Comparison of ENCODE assay signal across 13 cellular contexts in the genomic region with DNA sequence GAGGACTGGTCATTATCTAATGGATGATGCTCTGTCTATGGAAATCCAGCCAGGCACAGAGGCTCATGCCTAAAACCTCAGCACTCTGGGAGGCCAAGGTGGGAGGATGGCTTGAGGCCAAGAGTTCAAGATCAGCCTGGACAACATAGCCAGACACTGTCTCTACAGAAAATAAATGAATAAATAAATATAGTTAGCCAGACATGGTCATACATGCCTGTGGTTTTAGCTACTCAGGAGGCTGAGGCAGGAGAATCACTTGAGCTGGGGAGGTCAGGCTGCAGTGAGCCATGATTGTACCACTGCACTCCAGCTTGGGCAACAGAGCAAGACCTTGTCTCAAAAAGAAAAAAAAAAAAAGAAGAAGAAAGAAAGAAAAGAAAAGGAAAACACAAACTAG.
A peak's percentile ranks its signal among the peaks of the same experiment; 100 is the strongest.
DNase-seq lines count a peak whose midpoint lies in the region; ATAC-seq lines count a peak whose summit lies in the region.
"Had no signal": no experiment of that assay in that cellular context is flagged by ENCODE, and none has a peak within 500 bp of the region (broad histone marks: within the 10 kb centered on the region; RNA-seq: fewer than 3 reads in every experiment).

No MANE protein-coding gene starts in this region.

- H3K27me3 Mint-ChIP-seq in T-helper 2 cell treated with Interferon-gamma antibody and Interleukin-4, amounts not matched to agents 5 μg/mL and 100 μg/mL, for 36 hours (ENCODE audit: low read depth), result no peaks in the 10 kb centered on the region

- H3K36me3 Mint-ChIP-seq in T-helper 2 cell treated with Interferon-gamma antibody and Interleukin-4, amounts not matched to agents 5 μg/mL and 100 μg/mL, for 36 hours (ENCODE audit: low read depth), result no peaks in the 10 kb centered on the region
- H3K36me3 Mint-ChIP-seq: CD4-positive, alpha-beta memory T cell had no signal

- H3K9me3 Mint-ChIP-seq in T-helper 2 cell treated with Interferon-gamma antibody and Interleukin-4, amounts not matched to agents 5 μg/mL and 100 μg/mL, for 36 hours, result no peaks in the 10 kb centered on the region
- H3K9me3 Mint-ChIP-seq: CD4-positive, alpha-beta memory T cell had no signal

- H3K4me1 Mint-ChIP-seq in T-helper 2 cell treated with Interferon-gamma antibody and Interleukin-4, amounts not matched to agents 5 μg/mL and 100 μg/mL, for 36 hours (ENCODE audit: low read depth), result peaks cover 3% of the 10 kb centered on the region

- DNase-seq in M059J (ENCODE audit: low read depth) (peak; percentile 32), amniotic epithelial cell (ENCODE audit: low read depth) (peak; percentile 15), glomerular visceral epithelial cell (ENCODE audit: extremely low spot score) (peak; percentile 20), DMS79 (lab: John Stamatoyannopoulos, UW) (no peak)
- DNase-seq in T-helper 2 cell treated with Interferon-gamma antibody and Interleukin-4, amounts not matched to agents 5 μg/mL and 100 μg/mL, for 36 hours (ENCODE audit: low spot score), result no peak
- DNase-seq: BE2C; CD4-positive, alpha-beta memory T cell; DMS153; DND-41; GF-D8; HCEC 1CT had no signal

- no peak overlapping the region for H3K27ac Mint-ChIP-seq in T-helper 2 cell treated with Interferon-gamma antibody and Interleukin-4, amounts not matched to agents 5 μg/mL and 100 μg/mL, for 36 hours
- H3K27ac Mint-ChIP-seq: CD4-positive, alpha-beta memory T cell had no signal

- ATAC-seq in HG02610 (IDR thresholded peaks at IDR 0.05; ENCODE audit: unreplicated experiment) (no peak), GM19395 (IDR thresholded peaks at IDR 0.05; ENCODE audit: unreplicated experiment) (no peak)

- H3K4me3 Mint-ChIP-seq in T-helper 2 cell treated with Interferon-gamma antibody and Interleukin-4, amounts not matched to agents 5 μg/mL and 100 μg/mL, for 36 hours, result no peak overlapping the region
- H3K4me3 Mint-ChIP-seq: CD4-positive, alpha-beta memory T cell had no signal

Comparison
In these comparisons a context has a peak if more than half of its experiments do, and no peak if none do; other contexts are left out.
1. DNase-seq: peak in M059J (single experiment), amniotic epithelial cell (single experiment) and glomerular visceral epithelial cell (single experiment); none in T-helper 2 cell treated with Interferon-gamma antibody and Interleukin-4, amounts not matched to agents 5 μg/mL and 100 μg/mL, for 36 hours (single experiment) and DMS79 (single experiment).